11 cellular contexts compared by ENCODE assay signal in the genomic region with DNA sequence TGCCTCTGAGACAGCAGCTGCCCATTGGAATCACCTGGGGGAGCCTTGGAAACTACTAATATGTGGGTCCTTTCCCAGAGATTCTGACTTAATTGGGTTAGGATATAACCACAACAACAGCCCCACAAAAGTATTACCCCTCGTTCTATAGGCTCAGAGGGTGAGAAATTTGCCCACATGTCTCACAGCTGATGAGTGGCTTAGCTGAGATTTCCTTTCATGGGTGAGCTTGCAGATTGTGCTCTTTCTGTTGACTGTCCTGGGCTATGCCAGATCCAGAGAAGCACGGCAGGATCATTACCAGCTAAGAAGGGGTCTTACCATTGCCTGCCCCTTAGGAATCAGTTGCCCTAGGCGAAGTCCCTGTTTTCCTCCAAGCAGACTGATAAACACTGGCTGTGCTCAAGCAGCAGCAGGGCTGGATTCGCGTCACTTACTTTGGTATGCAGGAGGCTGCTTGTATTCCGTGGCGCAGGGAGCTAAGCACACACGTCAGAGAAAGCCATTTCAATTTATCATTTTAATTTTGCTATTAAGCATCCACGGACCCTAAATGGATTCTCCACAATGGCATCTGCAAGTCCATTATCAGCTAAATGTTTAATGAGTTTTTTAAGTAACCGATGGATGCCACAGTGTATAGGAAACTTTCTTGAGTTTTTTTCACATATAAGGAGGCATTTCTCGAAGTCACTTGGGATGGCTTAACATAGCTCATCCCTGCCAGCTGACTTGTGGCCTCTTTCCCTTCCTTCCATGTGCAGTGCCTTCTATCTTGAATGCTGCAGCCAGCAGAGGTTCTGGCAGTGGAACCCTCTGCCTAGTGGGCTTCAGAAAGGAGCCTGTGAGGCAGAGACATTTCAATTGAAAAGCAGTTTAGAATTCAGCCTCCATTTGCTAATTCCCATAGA. TPM values are rescaled to one million over a fixed set of nuclear protein-coding genes. Genes with fewer than 3 reads are reported as not detected.
DNase-seq lines count a peak whose midpoint lies in the region; ATAC-seq and TF ChIP-seq lines count a peak whose summit lies in the region.
"Had no signal": no experiment of that assay in that cellular context is flagged by ENCODE, and none has a peak within 500 bp of the region (broad histone marks: within the 10 kb centered on the region; RNA-seq: fewer than 3 reads in every experiment).

No MANE protein-coding gene starts in this region.

- peaks cover 59% of the 10 kb centered on the region for H3K4me1 Mint-ChIP-seq in WTC11
- H3K4me1 Mint-ChIP-seq in endothelial cell (ENCODE audit: unreplicated experiment) = peaks cover 22% of the 10 kb centered on the region

- peak; percentile 15 for TF ChIP-seq EP300 in ovary (IDR thresholded peaks at IDR 0.05)

- 13 to 18% (median 17%) methylated on average over 11 of the region's 11 CpGs for WGBS in ovary, 3 donors

- peak; percentile 77 for ATAC-seq in WTC11

- H3K27ac Mint-ChIP-seq in WTC11 (peak overlapping the region; percentile 54), endothelial cell (ENCODE audit: unreplicated experiment) (no peak overlapping the region)

- intact Hi-C loops in ovary (cut with DNase I) = no loop called here

- H3K9me3 ChIP-seq in ovary = no peaks in the 10 kb centered on the region

- no peak overlapping the region for H2AFZ ChIP-seq in ACC112 (ENCODE audit: low read length, unreplicated experiment)

- H3K27me3 Mint-ChIP-seq in WTC11 (ENCODE audit: low read depth) = no peaks in the 10 kb centered on the region
- no peaks in the 10 kb centered on the region for H3K27me3 Mint-ChIP-seq in endothelial cell (ENCODE audit: unreplicated experiment)

- no peak for TF ChIP-seq CTCF in WTC11 (IDR thresholded peaks at IDR 0.05)
- TF ChIP-seq CTCF in ovary (IDR thresholded peaks at IDR 0.05) = no peak
- TF ChIP-seq CTCF in endothelial cell (IDR thresholded peaks at IDR 0.05; ENCODE audit: unreplicated experiment) = no peak

- no peak for TF ChIP-seq POLR2A in ovary (IDR thresholded peaks at IDR 0.05)

- H3K4me1 ChIP-seq in ACC112 (ENCODE audit: control insufficient read depth, insufficient read depth, low read length, unreplicated experiment) = peaks cover 14% of the 10 kb centered on the region
- peaks cover 25% of the 10 kb centered on the region for H3K4me1 ChIP-seq in ovary (ENCODE audit: insufficient read depth)

- H3K36me3 ChIP-seq in ACC112 (ENCODE audit: insufficient read depth, low read length) (no peaks in the 10 kb centered on the region), ovary (no peaks in the 10 kb centered on the region)

- no peaks in the 10 kb centered on the region for H3K36me3 Mint-ChIP-seq in WTC11
- peaks cover 8% of the 10 kb centered on the region for H3K36me3 Mint-ChIP-seq in endothelial cell (ENCODE audit: low read depth, unreplicated experiment)

- no peak overlapping the region for H3K4me3 ChIP-seq in ACC112 (ENCODE audit: low read depth, low read length)
- no peak overlapping the region for H3K4me3 ChIP-seq in ovary

- H3K9me3 Mint-ChIP-seq in WTC11 = peaks cover 3% of the 10 kb centered on the region; the same call in 1 of the 2 replicates
- no peaks in the 10 kb centered on the region for H3K9me3 Mint-ChIP-seq in endothelial cell (ENCODE audit: unreplicated experiment)

- H3K27ac ChIP-seq in ACC112 (ENCODE audit: low read depth, low read length) (peak overlapping the region; percentile 10; the same call in 1 of the 2 replicates), ovary (peak overlapping the region; percentile 57 to 65)

- POLR2A ChIA-PET in WTC11 (lab: Charles Lee) = interaction anchor here (0.6 to 1.0 kb wide), 2 partner anchors 18 to 1692 kb away, joined by 4 to 7 read pairs; no protein-coding TSS in a partner anchor

- CTCF ChIA-PET in WTC11 (lab: Charles Lee) = interaction anchor here (0.8 to 1.5 kb wide), 4 partner anchors 18 to 399 kb away, joined by 3 to 5 read pairs (median 4); no protein-coding TSS in a partner anchor

- H3K27me3 ChIP-seq in ACC112 (ENCODE audit: insufficient read depth, low read length) = no peaks in the 10 kb centered on the region
- H3K27me3 ChIP-seq in ovary = no peaks in the 10 kb centered on the region

- H3K79me2 ChIP-seq in ACC112 (ENCODE audit: control insufficient read depth, insufficient read depth, low read length, unreplicated experiment) = peaks cover 74% of the 10 kb centered on the region

- DNase-seq in WTC11 (ENCODE audit: low spot score) = peak; percentile 18
- peak; percentile 7 for DNase-seq in globus pallidus (ENCODE audit: low spot score)
- peak; percentile 60 to 83 (median 71) for DNase-seq in ovary
- no peak for DNase-seq in NCI-H2107 (lab: John Stamatoyannopoulos, UW)
- no peak for DNase-seq in endothelial cell (ENCODE audit: low spot score)
- no peak for DNase-seq in NCI-H2196 (lab: John Stamatoyannopoulos, UW; ENCODE audit: unreplicated experiment)
- no peak for DNase-seq in cerebellum (ENCODE audit: low spot score)
- DNase-seq: activated CD8-positive, alpha-beta memory T cell treated with anti-CD3 and anti-CD28 coated beads, Interleukin-2, amount 50 U/mL, for 4 hours; effector memory CD4-positive, alpha-beta T cell; NCI-H2029 had no signal

- H3K4me3 Mint-ChIP-seq in WTC11 (no peak overlapping the region), endothelial cell (ENCODE audit: unreplicated experiment) (no peak overlapping the region)

TF ChIP-seq in WTC11, 78 proteins besides CTCF, POLR2A, EP300 and RAD21:
- TF ChIP-seq, protein P1, sequence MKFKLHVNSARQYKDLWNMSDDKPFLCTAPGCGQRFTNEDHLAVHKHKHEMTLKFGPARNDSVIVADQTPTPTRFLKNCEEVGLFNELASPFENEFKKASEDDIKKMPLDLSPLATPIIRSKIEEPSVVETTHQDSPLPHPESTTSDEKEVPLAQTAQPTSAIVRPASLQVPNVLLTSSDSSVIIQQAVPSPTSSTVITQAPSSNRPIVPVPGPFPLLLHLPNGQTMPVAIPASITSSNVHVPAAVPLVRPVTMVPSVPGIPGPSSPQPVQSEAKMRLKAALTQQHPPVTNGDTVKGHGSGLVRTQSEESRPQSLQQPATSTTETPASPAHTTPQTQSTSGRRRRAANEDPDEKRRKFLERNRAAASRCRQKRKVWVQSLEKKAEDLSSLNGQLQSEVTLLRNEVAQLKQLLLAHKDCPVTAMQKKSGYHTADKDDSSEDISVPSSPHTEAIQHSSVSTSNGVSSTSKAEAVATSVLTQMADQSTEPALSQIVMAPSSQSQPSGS (CRISPR knock-in tag; IDR thresholded peaks at IDR 0.05; ENCODE audit: borderline replicate concordance, low read depth) = no peak
- TF ChIP-seq TP53 (CRISPR knock-in tag; IDR thresholded peaks at IDR 0.05) (no peak), GABPB1 (CRISPR knock-in tag; IDR thresholded peaks at IDR 0.05) (no peak), ZNF138 (CRISPR knock-in tag; conservative IDR thresholded peaks at IDR 0.05) (no peak)
TF ChIP-seq in WTC11: peak in this region for 0.

RNA-seq across cellular contexts. Expression of gene AKAP12, which starts 51.6 kb away (rescaled TPM):
- 64.2 to 90.0 TPM (median 65.0 TPM) in 3 replicates for total RNA-seq in WTC11 (2021)
- 100 to 1,000 TPM in 6 of 7 donors, 10 to 100 TPM in 1; 83.6 to 246 (median 133) TPM for total RNA-seq in ovary
- polyA plus RNA-seq in ovary = 10 to 100 TPM; 67.2 to 73.2 TPM
- 70.1 TPM for total RNA-seq in endothelial cell (ENCODE audit: unreplicated experiment)
- total RNA-seq in cerebellum = 51.3 TPM

Comparison
In these comparisons a context has a peak if more than half of its experiments do, and no peak if none do; other contexts are left out.
1. DNase-seq: peak in WTC11 (single experiment), globus pallidus (single experiment) and ovary (5 of 5); none in NCI-H2107 (single experiment), endothelial cell (single experiment), NCI-H2196 (single experiment) and cerebellum (single experiment).